In genomic region chr18:69483574-69483973, GRCh38 we compare ENCODE assay signal across 3 cellular contexts.
"Had no signal": no experiment of that assay in that cellular context is flagged by ENCODE, and none has a peak within 500 bp of the region (broad histone marks: within the 10 kb centered on the region; RNA-seq: fewer than 3 reads in every experiment).

No MANE protein-coding gene starts in this region.

- DNase-seq: GDM1, GF-D8 had no signal

- H3K4me3 ChIP-seq: GM12878 had no signal

- ATAC-seq: GM12878 had no signal
